ENCODE assay signal across 9 cellular contexts in genomic region chr15:33242669-33243191, GRCh38. TPM values are rescaled to one million over a fixed set of nuclear protein-coding genes. Genes with fewer than 3 reads are reported as not detected.
DNase-seq lines count a peak whose midpoint lies in the region; ATAC-seq and TF ChIP-seq lines count a peak whose summit lies in the region.
"Had no signal": no experiment of that assay in that cellular context is flagged by ENCODE, and none has a peak within 500 bp of the region (broad histone marks: within the 10 kb centered on the region; RNA-seq: fewer than 3 reads in every experiment).

No MANE protein-coding gene starts in this region.

- no peaks in the 10 kb centered on the region for H3K36me3 Mint-ChIP-seq in glutamatergic neuron (ENCODE audit: unreplicated experiment)

- DNase-seq in A673 (ENCODE audit: low spot score): peak; percentile 41
- DNase-seq in GM13976 (ENCODE audit: low spot score): no peak
- DNase-seq in glutamatergic neuron: no peak
- DNase-seq in effector memory CD4-positive, alpha-beta T cell: no peak
- no peak for DNase-seq in stimulated activated CD4-positive, alpha-beta T cell treated with anti-CD3 and anti-CD28 coated beads, Interleukin-12 subunit alpha, Interleukin-12 subunit beta, amount 100 ng/mL, for 4 hours
- DNase-seq in cerebellar nuclear complex (lab: John Stamatoyannopoulos, UW): no peak

- CTCF ChIA-PET in A673 (lab: Charles Lee): interaction anchor here (0.7 kb wide), 1 partner anchor 497 kb away, joined by 4 read pairs; no protein-coding TSS in a partner anchor

- peaks cover 4% of the 10 kb centered on the region for H3K4me1 Mint-ChIP-seq in glutamatergic neuron (ENCODE audit: low read depth, unreplicated experiment)
- H3K4me1 Mint-ChIP-seq: central memory CD8-positive, alpha-beta T cell had no signal

- intact Hi-C loops in A673 (cut with micrococcal nuclease; ENCODE audit: unreplicated experiment): no loop called here

- peaks cover 2% of the 10 kb centered on the region for H3K27me3 Mint-ChIP-seq in glutamatergic neuron (ENCODE audit: unreplicated experiment)

- no peak overlapping the region for H3K27ac ChIP-seq in A673 (ENCODE audit: low read depth, low read length, poor library complexity, severe bottlenecking)
- H3K27ac ChIP-seq in effector memory CD4-positive, alpha-beta T cell (ENCODE audit: insufficient read depth, low read length, poor library complexity, severe bottlenecking): no peak overlapping the region

- TF ChIP-seq CTCF in A673 (conservative IDR thresholded peaks at IDR 0.05; ENCODE audit: low read depth, low read length): peak; percentile 54
- TF ChIP-seq CTCF in GM13976 (IDR thresholded peaks at IDR 0.05; ENCODE audit: borderline replicate concordance, control extremely low read depth, extremely low read depth, insufficient read depth, missing control alignments): peak; percentile 31
- TF ChIP-seq CTCF in glutamatergic neuron (IDR thresholded peaks at IDR 0.05; ENCODE audit: partially characterized antibody, unreplicated experiment): peak; percentile 46

- in situ Hi-C loops in GM13976 (cut with MboI; ENCODE audit: low sequenced_read_pairs, unreplicated experiment): no loop called here

- POLR2A ChIA-PET in A673 (lab: Charles Lee; ENCODE audit: low non-redundant PET): no interaction called here

- H3K9me3 Mint-ChIP-seq in glutamatergic neuron (ENCODE audit: unreplicated experiment): peaks cover 2% of the 10 kb centered on the region
- H3K9me3 Mint-ChIP-seq: central memory CD8-positive, alpha-beta T cell had no signal

- H3K4me3 Mint-ChIP-seq in glutamatergic neuron (ENCODE audit: unreplicated experiment): no peak overlapping the region
- H3K4me3 Mint-ChIP-seq: central memory CD8-positive, alpha-beta T cell had no signal

- H3K36me3 ChIP-seq in A673 (ENCODE audit: insufficient read depth, low read length, poor library complexity, severe bottlenecking): no peaks in the 10 kb centered on the region
- no peaks in the 10 kb centered on the region for H3K36me3 ChIP-seq in effector memory CD4-positive, alpha-beta T cell (ENCODE audit: control insufficient read depth, insufficient read depth, low read length)

- no peaks in the 10 kb centered on the region for H3K9me3 ChIP-seq in A673 (ENCODE audit: low read depth, low read length, poor library complexity, severe bottlenecking)
- H3K9me3 ChIP-seq in effector memory CD4-positive, alpha-beta T cell (ENCODE audit: control insufficient read depth, low read length): no peaks in the 10 kb centered on the region

- H3K27me3 ChIP-seq in A673 (replicated peaks; ENCODE audit: insufficient read depth, low read depth, low read length, poor library complexity): peaks cover 33% of the 10 kb centered on the region
- no peaks in the 10 kb centered on the region for H3K27me3 ChIP-seq in effector memory CD4-positive, alpha-beta T cell (replicated peaks; ENCODE audit: control insufficient read depth, insufficient read depth, low read length, poor library complexity, severe bottlenecking)

- ATAC-seq in SK-N-SH treated with all-trans-retinoic acid at 6 μM for 48 hours (peak; percentile 66), GM19328 (IDR thresholded peaks at IDR 0.05; ENCODE audit: unreplicated experiment) (no peak)

- BruUV-seq in A673 (replicated peaks; lab: Mats Ljungman, UMichigan): no TSS peak

- no peaks in the 10 kb centered on the region for H3K4me1 ChIP-seq in A673 (ENCODE audit: insufficient read depth, low read length, poor library complexity, severe bottlenecking)
- H3K4me1 ChIP-seq in effector memory CD4-positive, alpha-beta T cell (ENCODE audit: control insufficient read depth, insufficient read depth, low read length, poor library complexity, severe bottlenecking): no peaks in the 10 kb centered on the region

- H3K27ac Mint-ChIP-seq in glutamatergic neuron (ENCODE audit: unreplicated experiment): peak overlapping the region; percentile 33

- no peak overlapping the region for H3K4me3 ChIP-seq in A673 (ENCODE audit: low read depth, low read length, poor library complexity, severe bottlenecking)
- no peak overlapping the region for H3K4me3 ChIP-seq in effector memory CD4-positive, alpha-beta T cell (ENCODE audit: insufficient read depth, low read depth, low read length, poor library complexity, severe bottlenecking)

TF ChIP-seq in SK-N-SH treated with all-trans-retinoic acid at 6 μM for 48 hours, 23 proteins besides CTCF, POLR2A, EP300 and RAD21:
- TF ChIP-seq BACH2 (CRISPR knock-in tag; IDR thresholded peaks at IDR 0.05; ENCODE audit: borderline replicate concordance): no peak
- TF ChIP-seq POU6F1 (CRISPR knock-in tag; IDR thresholded peaks at IDR 0.05; ENCODE audit: borderline replicate concordance, low read depth): no peak
- TF ChIP-seq ZNF70 (CRISPR knock-in tag; IDR thresholded peaks at IDR 0.05): no peak
- no peak for TF ChIP-seq ISL1 (CRISPR knock-in tag; IDR thresholded peaks at IDR 0.05)
- no peak for TF ChIP-seq ARNTL (CRISPR knock-in tag; IDR thresholded peaks at IDR 0.05; ENCODE audit: borderline replicate concordance, low read depth)
- no peak for TF ChIP-seq GLIS3 (CRISPR knock-in tag; IDR thresholded peaks at IDR 0.05)
- no peak for TF ChIP-seq CSDC2 (CRISPR knock-in tag; IDR thresholded peaks at IDR 0.05)
- TF ChIP-seq ZFP30 (CRISPR knock-in tag; IDR thresholded peaks at IDR 0.05): no peak
- TF ChIP-seq ZFP3 (CRISPR knock-in tag; IDR thresholded peaks at IDR 0.05): no peak; the same call in 1 of the 2 replicates
- TF ChIP-seq TSHZ2 (CRISPR knock-in tag; IDR thresholded peaks at IDR 0.05): no peak
- TF ChIP-seq PPARA (CRISPR knock-in tag; IDR thresholded peaks at IDR 0.05; ENCODE audit: borderline replicate concordance): no peak
- TF ChIP-seq TCF4 (CRISPR knock-in tag; IDR thresholded peaks at IDR 0.05; ENCODE audit: borderline replicate concordance): no peak
- TF ChIP-seq ESRRG (CRISPR knock-in tag; IDR thresholded peaks at IDR 0.05): no peak

RNA-seq across cellular contexts. Expression of gene FMN1, which starts 48.2 kb away (rescaled TPM):
- 0.09 and 0.37 TPM in 2 replicates for total RNA-seq in A673 (2021)
- 1.1 TPM for total RNA-seq in glutamatergic neuron (ENCODE audit: unreplicated experiment)
